Comparison of ENCODE assay signal across 8 cellular contexts in genomic region chr17:79838541-79839274, GRCh38. TPM values are rescaled to one million over a fixed set of nuclear protein-coding genes. Genes with fewer than 3 reads are reported as not detected.
DNase-seq lines count a peak whose midpoint lies in the region; ATAC-seq, FAIRE-seq and TF ChIP-seq lines count a peak whose summit lies in the region.

No MANE protein-coding gene starts in this region.

- H3K9me3 Mint-ChIP-seq in CD4-positive, CD25-positive, alpha-beta regulatory T cell: peaks cover 0 to 2% (median 0%) of the 10 kb centered on the region in 7 donors

- peak overlapping the region; percentile 93 to 99 (median 98) for H3K4me3 Mint-ChIP-seq in CD4-positive, CD25-positive, alpha-beta regulatory T cell

- no peaks in the 10 kb centered on the region for H3K27me3 ChIP-seq in CD4-positive, CD25-positive, alpha-beta regulatory T cell (ENCODE audit: control insufficient read depth, insufficient read depth, low read length)
- H3K27me3 ChIP-seq in SK-N-SH (ENCODE audit: insufficient read depth): peaks cover 39% of the 10 kb centered on the region
- peaks cover 37% of the 10 kb centered on the region for H3K27me3 ChIP-seq in hepatocyte
- peaks cover 31% of the 10 kb centered on the region for H3K27me3 ChIP-seq in rectal smooth muscle tissue (ENCODE audit: control insufficient read depth, insufficient read depth, low read length)

- H3K4me3 ChIP-seq in CD4-positive, CD25-positive, alpha-beta regulatory T cell (ENCODE audit: low read depth, low read length): peak overlapping the region; percentile 95
- H3K4me3 ChIP-seq in SK-N-SH (ENCODE audit: low read depth in 2 of 2, low read length in 1 of 2): peak overlapping the region; percentile 54 to 91
- peak overlapping the region; percentile 85 for H3K4me3 ChIP-seq in hepatocyte
- peak overlapping the region; percentile 81 for H3K4me3 ChIP-seq in rectal smooth muscle tissue (ENCODE audit: low read length)

- H3K36me3 Mint-ChIP-seq in CD4-positive, CD25-positive, alpha-beta regulatory T cell: peaks cover 7% of the 10 kb centered on the region

- peaks cover 6% of the 10 kb centered on the region for H3K36me3 ChIP-seq in CD4-positive, CD25-positive, alpha-beta regulatory T cell (ENCODE audit: control insufficient read depth, insufficient read depth, low read length)
- H3K36me3 ChIP-seq in SK-N-SH (replicated peaks in 1 of 2; ENCODE audit: control insufficient read depth in 1 of 2, insufficient read depth in 2 of 2, low read length in 1 of 2) (peaks cover 10 to 19% of the 10 kb centered on the region in 2 experiments), hepatocyte (replicated peaks; ENCODE audit: insufficient read depth, low read depth) (no peaks in the 10 kb centered on the region), rectal smooth muscle tissue (ENCODE audit: control insufficient read depth, insufficient read depth, low read length) (peaks cover 4% of the 10 kb centered on the region)

- FAIRE-seq in HTR-8/SVneo (lab: Jason Lieb, UNC): no peak

- TF ChIP-seq CTCF in SK-N-SH (IDR thresholded peaks at IDR 0.05) (0 out of 2 replicates have a peak, but pooled peaks have one; percentile 23), hepatocyte (IDR thresholded peaks at IDR 0.05; ENCODE audit: poor library complexity) (no peak)

- peaks cover 33% of the 10 kb centered on the region for H3F3A ChIP-seq in SK-N-SH (replicated peaks; ENCODE audit: insufficient read depth)

- H3K79me2 ChIP-seq in SK-N-SH (ENCODE audit: insufficient read depth) (peaks cover 36% of the 10 kb centered on the region), hepatocyte (peaks cover 40% of the 10 kb centered on the region)

- H3K9ac ChIP-seq in SK-N-SH (peak overlapping the region; percentile 74), rectal smooth muscle tissue (ENCODE audit: low read length) (peak overlapping the region; percentile 42)

- peaks cover 5 to 63% (median 20%) of the 10 kb centered on the region in 4 donors for H3K4me1 Mint-ChIP-seq in CD4-positive, CD25-positive, alpha-beta regulatory T cell

- peak overlapping the region; percentile 97 to 99 (median 98) for H3K27ac Mint-ChIP-seq in CD4-positive, CD25-positive, alpha-beta regulatory T cell

- CTCF ChIA-PET in SK-N-SH (lab: Yijun Ruan, JAX): interaction anchor here (0.7 to 13.1 kb wide), 31 partner anchors 8 to 859 kb away, joined by 3 to 274 read pairs (median 10); partner anchors contain the start of genes CBX2, CBX8 and LGALS3BP

- H4K20me1 ChIP-seq in SK-N-SH (ENCODE audit: insufficient read depth) (peaks cover 43% of the 10 kb centered on the region), hepatocyte (ENCODE audit: insufficient read depth, poor library complexity, severe bottlenecking) (peaks cover 47% of the 10 kb centered on the region)

- H3K9me2 ChIP-seq in SK-N-SH (no peaks in the 10 kb centered on the region), hepatocyte (replicated peaks; ENCODE audit: insufficient read depth) (no peaks in the 10 kb centered on the region)

- peak; percentile 42 to 78 (median 72) for DNase-seq in CD4-positive, CD25-positive, alpha-beta regulatory T cell
- peak; percentile 37 for DNase-seq in HTR-8/SVneo (ENCODE audit: insufficient read length, low spot score)
- DNase-seq in SK-N-SH: peak; percentile 88
- peak in 53 of 58 donors; percentile 16 to 83 (median 61) for DNase-seq in anterior cingulate cortex (lab: John Stamatoyannopoulos, UW)
- peak; percentile 79 for DNase-seq in hepatocyte (ENCODE audit: low spot score)
- no peak for DNase-seq in COR-L47 (lab: John Stamatoyannopoulos, UW)

- peak overlapping the region; percentile 76 for H3K27ac ChIP-seq in CD4-positive, CD25-positive, alpha-beta regulatory T cell (ENCODE audit: insufficient read depth, low read length, poor library complexity, severe bottlenecking)
- peak overlapping the region; percentile 74 to 77 for H3K27ac ChIP-seq in SK-N-SH (ENCODE audit: low read depth in 2 of 2, low read length in 1 of 2)
- H3K27ac ChIP-seq in hepatocyte: peak overlapping the region; percentile 99
- peak overlapping the region; percentile 87 for H3K27ac ChIP-seq in rectal smooth muscle tissue (ENCODE audit: low read depth, low read length)

- peaks cover 46% of the 10 kb centered on the region for H3K27me3 Mint-ChIP-seq in CD4-positive, CD25-positive, alpha-beta regulatory T cell

- 1% methylated on average over 55 of the region's 67 CpGs for WGBS in SK-N-SH (ENCODE audit: low lambda C conversion rate)
- under 1% methylated on average over 38 of the region's 67 CpGs for WGBS in hepatocyte (ENCODE audit: low lambda C conversion rate, missing lambda C conversion rate)

- H3K9me3 ChIP-seq in CD4-positive, CD25-positive, alpha-beta regulatory T cell (ENCODE audit: control insufficient read depth in 2 of 2, low read length in 2 of 2): no peaks in the 10 kb centered on the region
- H3K9me3 ChIP-seq in SK-N-SH (no peaks in the 10 kb centered on the region), hepatocyte (ENCODE audit: low read depth) (no peaks in the 10 kb centered on the region)

- TF ChIP-seq RAD21 in SK-N-SH (IDR thresholded peaks at IDR 0.05; ENCODE audit: low read length): peak; percentile 31; the same call in 1 of the 2 replicates

- H2AFZ ChIP-seq in SK-N-SH (ENCODE audit: low read depth) (peak overlapping the region; percentile 44; the same call in 1 of the 2 replicates), hepatocyte (peak overlapping the region; percentile 1)

- no peak for TF ChIP-seq EP300 in SK-N-SH (IDR thresholded peaks at IDR 0.05; ENCODE audit: borderline replicate concordance in 1 of 2, low read depth in 1 of 2, low read length in 1 of 2)

- peaks cover 81% of the 10 kb centered on the region for H3K4me1 ChIP-seq in CD4-positive, CD25-positive, alpha-beta regulatory T cell (ENCODE audit: control insufficient read depth, insufficient read depth, low read length, poor library complexity, severe bottlenecking)
- H3K4me1 ChIP-seq in SK-N-SH (ENCODE audit: control insufficient read depth in 1 of 2, insufficient read depth in 2 of 2, low read depth in 1 of 2, low read length in 1 of 2): peaks cover 24 to 56% of the 10 kb centered on the region in 2 experiments
- peaks cover 57% of the 10 kb centered on the region for H3K4me1 ChIP-seq in hepatocyte (ENCODE audit: insufficient read depth)
- H3K4me1 ChIP-seq in rectal smooth muscle tissue (ENCODE audit: control insufficient read depth, insufficient read depth, low read length): peaks cover 14% of the 10 kb centered on the region

- H3K4me2 ChIP-seq in SK-N-SH (peak overlapping the region; percentile 86), hepatocyte (peak overlapping the region; percentile 97)

- POLR2A ChIA-PET in SK-N-SH (lab: Yijun Ruan, JAX): interaction anchor here (0.7 to 6.1 kb wide), 10 partner anchors 11 to 258 kb away, joined by 3 to 93 read pairs (median 4); partner anchors contain the start of genes CBX2 and CBX8

- peak; percentile 18 to 35 for ATAC-seq in CD4-positive, CD25-positive, alpha-beta regulatory T cell (ENCODE audit: low read depth in 2 of 2)
- ATAC-seq in GM19463 (IDR thresholded peaks at IDR 0.05; ENCODE audit: unreplicated experiment): peak; percentile 12

TF ChIP-seq in SK-N-SH, 30 proteins besides CTCF, POLR2A, EP300 and RAD21 (continues in another document):
- TF ChIP-seq JUND (IDR thresholded peaks at IDR 0.05) (no peak), ELF1 (IDR thresholded peaks at IDR 0.05) (no peak), TAF1 (IDR thresholded peaks at IDR 0.05; ENCODE audit: borderline replicate concordance, low read depth, low read length) (peak; percentile 34; the same call in 1 of the 2 replicates), FOXJ3 (CRISPR knock-in tag; IDR thresholded peaks at IDR 0.05) (no peak), PBX3 (IDR thresholded peaks at IDR 0.05) (peak; percentile 5; the same call in 1 of the 2 replicates), MXI1 (IDR thresholded peaks at IDR 0.05; ENCODE audit: low read depth, low read length) (peak; percentile 39; the same call in 1 of the 2 replicates), SMC3 (IDR thresholded peaks at IDR 0.05; ENCODE audit: low read depth, low read length) (no peak), ZBTB33 (IDR thresholded peaks at IDR 0.05; ENCODE audit: borderline replicate concordance, low read depth) (no peak)

RNA-seq across cellular contexts. Expression of gene CBX4, which starts 0.5 kb away (rescaled TPM):
- total RNA-seq in CD4-positive, CD25-positive, alpha-beta regulatory T cell: 137 TPM
- polyA plus RNA-seq in CD4-positive, CD25-positive, alpha-beta regulatory T cell: 10 to 100 TPM in 1 of 4 donors, 1 to 10 TPM in 3; 2.9 to 10.0 (median 4.6) TPM
- polyA plus RNA-seq in SK-N-SH (2012; rRNA removed) (16.6 and 21.9 TPM in 2 replicates), hepatocyte (74.3 and 86.7 TPM in 2 replicates)
- 11.0 and 13.2 TPM in 2 replicates for polyA plus RNA-seq in SK-N-SH (2012; cell fraction: cytosol; rRNA removed)
- polyA plus RNA-seq in SK-N-SH (2012; cell fraction: nucleus; rRNA removed): 23.6 and 29.2 TPM in 2 replicates
- total RNA-seq in hepatocyte: 49.6 and 56.1 TPM in 2 replicates

RNA-seq across cellular contexts. Expression of gene CBX8, which starts 41.8 kb away (rescaled TPM):
- total RNA-seq in CD4-positive, CD25-positive, alpha-beta regulatory T cell: 3.4 TPM
- polyA plus RNA-seq in CD4-positive, CD25-positive, alpha-beta regulatory T cell: 1 to 10 TPM in 2 of 4 donors, under 1 TPM in 2; 0.30 to 1.7 (median 0.87) TPM
- polyA plus RNA-seq in SK-N-SH (2012; rRNA removed) (2.1 and 2.9 TPM in 2 replicates), hepatocyte (6.5 and 8.3 TPM in 2 replicates)
- 2.0 and 2.8 TPM in 2 replicates for polyA plus RNA-seq in SK-N-SH (2012; cell fraction: cytosol; rRNA removed)
- 6.1 and 6.5 TPM in 2 replicates for polyA plus RNA-seq in SK-N-SH (2012; cell fraction: nucleus; rRNA removed)
- 4.3 and 8.6 TPM in 2 replicates for total RNA-seq in hepatocyte
